8 cellular contexts compared by ENCODE assay signal in the genomic region with DNA sequence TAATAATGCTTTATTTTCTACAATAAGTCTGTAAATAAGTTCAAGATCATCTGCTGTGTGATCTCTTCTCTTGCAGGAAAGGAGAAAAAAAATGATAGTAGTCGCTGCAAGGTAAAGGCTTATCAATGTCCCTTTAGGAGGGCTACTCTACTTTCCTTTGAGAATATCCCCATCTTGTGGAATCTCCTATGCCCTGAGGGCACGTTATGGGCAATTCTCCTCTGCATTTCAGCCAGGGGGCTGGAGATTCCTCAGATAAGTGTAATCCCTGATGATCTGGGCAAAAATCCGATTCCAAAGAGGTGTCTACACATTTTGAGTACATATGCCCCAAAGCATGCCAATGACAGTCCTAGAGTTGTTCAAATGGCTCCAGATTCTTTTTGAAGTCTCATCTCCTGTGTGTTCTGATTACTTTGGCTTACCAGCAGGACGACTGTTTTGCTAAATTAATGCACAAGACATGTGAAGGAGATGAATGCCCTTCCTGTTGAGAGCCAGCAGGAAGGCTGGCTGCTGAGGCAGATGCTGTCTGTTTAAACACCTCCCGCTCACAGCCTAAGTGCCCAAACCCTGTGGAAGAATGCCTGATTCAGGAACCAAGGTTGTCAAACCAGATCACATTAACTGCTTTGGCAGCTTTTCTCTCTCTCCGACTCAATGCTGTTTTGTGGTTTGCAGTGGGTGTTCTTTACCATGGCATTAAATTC.
DNase-seq lines count a peak whose midpoint lies in the region; ATAC-seq and TF ChIP-seq lines count a peak whose summit lies in the region.

No MANE protein-coding gene starts in this region.

- H3K4ac ChIP-seq in neuronal stem cell (ENCODE audit: low read length), result no peak overlapping the region

- H3K36me3 Mint-ChIP-seq in chondrocyte (ENCODE audit: low read depth) (no peaks in the 10 kb centered on the region), T-cell (no peaks in the 10 kb centered on the region)

- H4K91ac ChIP-seq in neuronal stem cell (ENCODE audit: low read depth, low read length, poor library complexity), result no peak overlapping the region

- peak overlapping the region in 1 of 2 donors; percentile 31 for H3K4me3 ChIP-seq in neuronal stem cell (ENCODE audit: low read length in 2 of 2)

- DNase-seq in NCI-H2081 (lab: John Stamatoyannopoulos, UW) (peak; percentile 82 to 94), chondrocyte (ENCODE audit: low spot score) (no peak), neuronal stem cell (ENCODE audit: low spot score) (peak; percentile 47), putamen (ENCODE audit: low spot score) (no peak), T-cell (no peak)

- H3K18ac ChIP-seq in neuronal stem cell (ENCODE audit: low read length), result no peak overlapping the region

- H3K4me1 ChIP-seq in neuronal stem cell (ENCODE audit: control insufficient read depth in 2 of 2, insufficient read depth in 1 of 2, low read depth in 1 of 2, low read length in 2 of 2), result peaks cover 3 to 9% of the 10 kb centered on the region in 2 donors

- CTCF ChIA-PET in T-cell (lab: Charles Lee), result no interaction called here

- POLR2A ChIA-PET in T-cell (lab: Charles Lee), result no interaction called here

- H3K4me3 Mint-ChIP-seq in chondrocyte (ENCODE audit: unreplicated experiment) (peak overlapping the region; percentile 31), T-cell (no peak overlapping the region)

- H2AFZ ChIP-seq in neuronal stem cell (ENCODE audit: low read length), result peak overlapping the region; percentile 72

- no peak overlapping the region for H2BK120ac ChIP-seq in neuronal stem cell (ENCODE audit: low read depth, low read length)

- H2BK5ac ChIP-seq in neuronal stem cell (ENCODE audit: low read length), result no peak overlapping the region

- H2BK15ac ChIP-seq in neuronal stem cell (ENCODE audit: low read length), result no peak overlapping the region

- no peak overlapping the region for H3K14ac ChIP-seq in neuronal stem cell (ENCODE audit: low read length)

- H3K79me1 ChIP-seq in neuronal stem cell (ENCODE audit: low read depth, low read length), result no peaks in the 10 kb centered on the region

- peaks cover 12% of the 10 kb centered on the region for H3K4me1 Mint-ChIP-seq in chondrocyte (ENCODE audit: low read depth)
- no peaks in the 10 kb centered on the region for H3K4me1 Mint-ChIP-seq in T-cell

- ATAC-seq in GM18907 (IDR thresholded peaks at IDR 0.05; ENCODE audit: unreplicated experiment), result peak; percentile 71
- ATAC-seq in GM19467 (IDR thresholded peaks at IDR 0.05; ENCODE audit: unreplicated experiment), result no peak
- no peak for ATAC-seq in T-cell (replicated peaks in 1 of 4)
- ATAC-seq in HG02970 (IDR thresholded peaks at IDR 0.05; ENCODE audit: low FRiP score, unreplicated experiment), result no peak

- H3K9me3 Mint-ChIP-seq in chondrocyte (ENCODE audit: low read depth) (no peaks in the 10 kb centered on the region), T-cell (peaks cover 0 to 4% (median 0%) of the 10 kb centered on the region in 3 donors)

- H4K8ac ChIP-seq in neuronal stem cell (ENCODE audit: low read depth, low read length), result no peak overlapping the region

- H3K27ac Mint-ChIP-seq in chondrocyte (ENCODE audit: unreplicated experiment) (no peak overlapping the region), T-cell (no peak overlapping the region)

- peak overlapping the region; percentile 6 for H3K27ac ChIP-seq in neuronal stem cell (replicated peaks; ENCODE audit: low read length)

- H3K27me3 Mint-ChIP-seq in chondrocyte (ENCODE audit: low read depth), result no peaks in the 10 kb centered on the region
- no peaks in the 10 kb centered on the region for H3K27me3 Mint-ChIP-seq in T-cell

- peak overlapping the region; percentile 14 for H3K4me2 ChIP-seq in neuronal stem cell (ENCODE audit: insufficient read depth, low read length, poor library complexity, severe bottlenecking)

- no peaks in the 10 kb centered on the region for H3K36me3 ChIP-seq in neuronal stem cell (replicated peaks in 1 of 2; ENCODE audit: control insufficient read depth in 2 of 2, insufficient read depth in 2 of 2, low read length in 2 of 2)

- H3K9ac ChIP-seq in neuronal stem cell (ENCODE audit: low read depth, low read length, poor library complexity), result no peak overlapping the region

- WGBS in neuronal stem cell (ENCODE audit: extremely low coverage in 2 of 2, insufficient read length in 2 of 2, insufficient replicate concordance in 1 of 2), 2 donors, result no CpG with 5 or more reads among the region's 6 CpGs

- no peak overlapping the region for H2AK5ac ChIP-seq in neuronal stem cell (ENCODE audit: low read depth, low read length)

- H2BK12ac ChIP-seq in neuronal stem cell (ENCODE audit: low read length), result no peak overlapping the region

- H3K27me3 ChIP-seq in neuronal stem cell (ENCODE audit: control insufficient read depth in 3 of 3, insufficient read depth in 3 of 3, low read depth in 1 of 3, low read length in 3 of 3), result no peaks in the 10 kb centered on the region

- H3K23ac ChIP-seq in neuronal stem cell (ENCODE audit: low read depth, low read length, poor library complexity), result no peak overlapping the region

- H3K9me3 ChIP-seq in neuronal stem cell (replicated peaks in 1 of 2; ENCODE audit: control insufficient read depth in 2 of 2, insufficient read depth in 1 of 2, low read depth in 1 of 2, low read length in 2 of 2), result no peaks in the 10 kb centered on the region

- TF ChIP-seq CTCF in chondrocyte (IDR thresholded peaks at IDR 0.05), result peak; percentile 80

Comparison
In these comparisons a context has a peak if more than half of its experiments do, and no peak if none do; other contexts are left out.
1. DNase-seq: peak in NCI-H2081 (2 of 2) and neuronal stem cell (single experiment); none in chondrocyte (single experiment), putamen (single experiment) and T-cell (0 of 34).